ENCODE assay signal across 1 cellular context in genomic region chr11:86248609-86249008, GRCh38.
TF ChIP-seq lines count a peak whose summit lies in the region.

No MANE protein-coding gene starts in this region.

TF ChIP-seq in GM23338, 12 proteins besides CTCF, POLR2A, EP300 and RAD21 (continued from another document):
- no peak for TF ChIP-seq ZNF462 (CRISPR knock-in tag; IDR thresholded peaks at IDR 0.05)
- no peak for TF ChIP-seq ZNF331 (CRISPR knock-in tag; IDR thresholded peaks at IDR 0.05; ENCODE audit: low read depth)
